17 cellular contexts compared by ENCODE assay signal in the genomic region with DNA sequence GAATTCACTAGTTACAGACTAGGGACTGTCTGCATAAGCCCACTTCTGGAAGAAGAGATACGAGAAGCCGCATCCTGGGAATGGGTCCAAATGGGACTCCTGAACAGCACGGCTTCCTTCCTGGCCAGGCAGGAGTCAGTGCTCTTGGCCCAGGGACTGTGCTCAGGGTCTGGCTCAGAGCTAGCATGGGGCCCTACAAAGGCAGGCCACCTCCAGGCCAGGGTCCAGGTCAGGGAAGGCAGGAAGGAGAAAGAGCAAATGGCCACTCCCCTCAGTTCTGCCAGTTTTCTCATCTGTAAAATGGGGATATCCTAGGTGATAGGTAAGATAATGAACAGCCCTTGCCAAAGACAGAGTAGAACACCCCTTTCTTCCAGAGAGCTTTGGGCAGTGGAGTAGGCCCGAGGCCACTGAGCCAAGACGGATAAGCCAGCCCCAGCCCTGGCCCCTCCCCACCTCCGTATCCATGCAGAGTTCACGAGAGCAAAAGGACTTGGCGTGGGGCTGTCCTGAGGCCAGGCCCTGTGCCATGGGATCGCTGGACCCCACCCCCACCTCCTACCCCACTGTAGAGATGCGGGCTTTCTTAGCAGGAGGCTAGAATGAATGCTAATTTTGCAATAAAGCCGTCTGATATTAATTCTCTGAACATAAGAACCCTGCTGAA.
"Had no signal": no experiment of that assay in that cellular context is flagged by ENCODE, and none has a peak within 500 bp of the region (broad histone marks: within the 10 kb centered on the region; RNA-seq: fewer than 3 reads in every experiment).

No MANE protein-coding gene starts in this region.

- H3K9me3 Mint-ChIP-seq: dendritic cell treated with granulocyte-macrophage colony-stimulating factor and Interleukin-4, amounts not matched to agents 40 ng/mL and 50 ng/mL, for 4 days; memory B cell; mesothelial cell of epicardium; natural killer cell treated with Interleukin-12 subunit alpha and Interleukin-12 subunit beta and Interleukin-15 and Interleukin-18, amount 100 ng/mL, for 72 hours; neural crest cell; stimulated activated naive B cell treated with anti-CD40 and anti-IgM and Interleukin-4, amounts not matched to agents 10 μg/mL and 1 μg/mL and 100 μg/mL, for 72 hours; stimulated activated naive CD8-positive, alpha-beta T cell treated with anti-CD3 and anti-CD28 coated beads, Interleukin-15, Interleukin-2, amounts not matched to agents 100 ng/mL and 50 ng/mL, for 24 hours had no signal

- H3K27me3 Mint-ChIP-seq: dendritic cell treated with granulocyte-macrophage colony-stimulating factor and Interleukin-4, amounts not matched to agents 40 ng/mL and 50 ng/mL, for 4 days; memory B cell; naive B cell; natural killer cell treated with Interleukin-12 subunit alpha and Interleukin-12 subunit beta and Interleukin-15 and Interleukin-18, amount 100 ng/mL, for 72 hours; progenitor cell of endocrine pancreas; stimulated activated naive B cell treated with anti-CD40 and anti-IgM and Interleukin-4, amounts not matched to agents 10 μg/mL and 1 μg/mL and 100 μg/mL, for 72 hours; stimulated activated naive CD8-positive, alpha-beta T cell treated with anti-CD3 and anti-CD28 coated beads, Interleukin-15, Interleukin-2, amounts not matched to agents 100 ng/mL and 50 ng/mL, for 24 hours had no signal

- H3K4me3 Mint-ChIP-seq: dendritic cell treated with granulocyte-macrophage colony-stimulating factor and Interleukin-4, amounts not matched to agents 40 ng/mL and 50 ng/mL, for 4 days; memory B cell; mesothelial cell of epicardium; natural killer cell treated with Interleukin-12 subunit alpha and Interleukin-12 subunit beta and Interleukin-15 and Interleukin-18, amount 100 ng/mL, for 72 hours; neural crest cell; stimulated activated naive B cell treated with anti-CD40 and anti-IgM and Interleukin-4, amounts not matched to agents 10 μg/mL and 1 μg/mL and 100 μg/mL, for 72 hours; stimulated activated naive CD8-positive, alpha-beta T cell treated with anti-CD3 and anti-CD28 coated beads, Interleukin-15, Interleukin-2, amounts not matched to agents 100 ng/mL and 50 ng/mL, for 24 hours had no signal

- H3K36me3 Mint-ChIP-seq: natural killer cell treated with Interleukin-12 subunit alpha and Interleukin-12 subunit beta and Interleukin-15 and Interleukin-18, amount 100 ng/mL, for 72 hours had no signal

- ATAC-seq: left ventricle myocardium superior; lower lobe of right lung; mucosa of descending colon; natural killer cell treated with Interleukin-12 subunit alpha and Interleukin-12 subunit beta and Interleukin-15 and Interleukin-18, amount 100 ng/mL, for 72 hours; stimulated activated naive B cell treated with anti-CD40 and anti-IgM and Interleukin-4, amounts not matched to agents 10 μg/mL and 1 μg/mL and 100 μg/mL, for 72 hours had no signal

- H3K27ac Mint-ChIP-seq: dendritic cell treated with granulocyte-macrophage colony-stimulating factor and Interleukin-4, amounts not matched to agents 40 ng/mL and 50 ng/mL, for 4 days; memory B cell; mesothelial cell of epicardium; natural killer cell treated with Interleukin-12 subunit alpha and Interleukin-12 subunit beta and Interleukin-15 and Interleukin-18, amount 100 ng/mL, for 72 hours; progenitor cell of endocrine pancreas; stimulated activated naive B cell treated with anti-CD40 and anti-IgM and Interleukin-4, amounts not matched to agents 10 μg/mL and 1 μg/mL and 100 μg/mL, for 72 hours; stimulated activated naive CD8-positive, alpha-beta T cell treated with anti-CD3 and anti-CD28 coated beads, Interleukin-15, Interleukin-2, amounts not matched to agents 100 ng/mL and 50 ng/mL, for 24 hours had no signal

- H3K4me1 Mint-ChIP-seq: neural crest cell; stimulated activated naive B cell treated with anti-CD40 and anti-IgM and Interleukin-4, amounts not matched to agents 10 μg/mL and 1 μg/mL and 100 μg/mL, for 72 hours had no signal

- DNase-seq: colonic mucosa; effector memory CD4-positive, alpha-beta T cell; left ventricle myocardium superior; lower lobe of right lung; mucosa of descending colon; naive B cell; sigmoid colon; stimulated activated CD4-positive, alpha-beta T cell treated with anti-CD3 and anti-CD28 coated beads, Interleukin-4, amount 100 ng/mL, for 4 hours; stimulated activated naive B cell treated with anti-CD40 and anti-IgM and Interleukin-4, amounts not matched to agents 10 μg/mL and 1 μg/mL and 100 μg/mL, for 72 hours; upper lobe of left lung had no signal
